In genomic region chr4:122663814-122664610, GRCh38 we compare ENCODE assay signal across 1 cellular context.
A peak's percentile ranks its signal among the peaks of the same experiment; 100 is the strongest.
TF ChIP-seq lines count a peak whose summit lies in the region.

No MANE protein-coding gene starts in this region.

TF ChIP-seq in K562, 482 proteins besides CTCF, POLR2A, EP300 and RAD21 (continued from another document):
- no peak for TF ChIP-seq ZNF407 (IDR thresholded peaks at IDR 0.05; ENCODE audit: low read depth)
- peak; percentile 73 for TF ChIP-seq POLR2H (tag; IDR thresholded peaks at IDR 0.05; ENCODE audit: low read depth)
- TF ChIP-seq BHLHE40 (IDR thresholded peaks at IDR 0.05; ENCODE audit: low read length) = no peak
- TF ChIP-seq SMAD4 (CRISPR knock-in tag; conservative IDR thresholded peaks at IDR 0.05) = peak; percentile 32; the same call in 1 of the 2 replicates
- TF ChIP-seq ELF1 (tag; IDR thresholded peaks at IDR 0.05) = peak; percentile 37; the same call in 1 of the 2 replicates
- TF ChIP-seq ARHGAP35 (IDR thresholded peaks at IDR 0.05; ENCODE audit: partially characterized antibody) = no peak
- no peak for TF ChIP-seq SRF (CRISPR knock-in tag; IDR thresholded peaks at IDR 0.05)
- no peak for TF ChIP-seq SNRNP70 (optimal IDR thresholded peaks at IDR 0.05; ENCODE audit: low read depth, low read length)
- TF ChIP-seq SIN3A (IDR thresholded peaks at IDR 0.05; ENCODE audit: borderline replicate concordance in 2 of 2, control insufficient read depth in 1 of 2, low read depth in 2 of 2, low read length in 2 of 2) = no peak
- no peak for TF ChIP-seq RBM34 (IDR thresholded peaks at IDR 0.05; ENCODE audit: borderline replicate concordance, insufficient read depth, low read length)
- TF ChIP-seq ZMIZ1 (IDR thresholded peaks at IDR 0.05; ENCODE audit: low read depth in 2 of 2, low read length in 2 of 2) = no peak
- no peak for TF ChIP-seq VEZF1 (CRISPR knock-in tag; IDR thresholded peaks at IDR 0.05)
- TF ChIP-seq ZNF589 (CRISPR knock-in tag; IDR thresholded peaks at IDR 0.05; ENCODE audit: low read depth) = peak; percentile 43; the same call in 1 of the 2 replicates
- peak; percentile 74 for TF ChIP-seq SOX6 (IDR thresholded peaks at IDR 0.05)
- TF ChIP-seq ELF2 (CRISPR knock-in tag; IDR thresholded peaks at IDR 0.05) = 0 out of 2 replicates have a peak, but pooled peaks have one; percentile 16
- no peak for TF ChIP-seq HMG20A (CRISPR knock-in tag; conservative IDR thresholded peaks at IDR 0.05)
- no peak for TF ChIP-seq ZSCAN29 (IDR thresholded peaks at IDR 0.05)
- TF ChIP-seq CEBPG (CRISPR knock-in tag; IDR thresholded peaks at IDR 0.05) = peak; percentile 65
- peak; percentile 71 to 90 for TF ChIP-seq CEBPG (tag; conservative IDR thresholded peaks at IDR 0.05 in 1 of 2, IDR thresholded peaks at IDR 0.05 in 1 of 2)
- TF ChIP-seq SMAD2 (IDR thresholded peaks at IDR 0.05; ENCODE audit: low read depth, low read length) = no peak
